ENCODE assay signal across 8 cellular contexts in genomic region chr4:128810331-128810870, GRCh38. TPM values are rescaled to one million over a fixed set of nuclear protein-coding genes. Genes with fewer than 3 reads are reported as not detected.
DNase-seq lines count a peak whose midpoint lies in the region; ATAC-seq and TF ChIP-seq lines count a peak whose summit lies in the region.

No MANE protein-coding gene starts in this region.

- peak overlapping the region; percentile 90 for H3K4me2 ChIP-seq in PC-3 (ENCODE audit: low read length)

- intact Hi-C loops in PC-3 (cut with micrococcal nuclease), result no loop called here

- H3K9me3 ChIP-seq in PC-3 (ENCODE audit: low read length), result no peaks in the 10 kb centered on the region
- no peaks in the 10 kb centered on the region for H3K9me3 ChIP-seq in iPS DF 6.9 (ENCODE audit: control insufficient read depth, insufficient read depth, low read length)

- peak overlapping the region; percentile 83 for H3K9ac ChIP-seq in PC-3 (ENCODE audit: low read length)

- TF ChIP-seq CTCF in PC-3 (conservative IDR thresholded peaks at IDR 0.05; ENCODE audit: low read depth, low read length) (no peak), retinal pigment epithelial cell (conservative IDR thresholded peaks at IDR 0.05; ENCODE audit: low read depth, low read length) (no peak)

- H3F3A ChIP-seq in PC-3 (ENCODE audit: low read length, unreplicated experiment), result no peaks in the 10 kb centered on the region

- H3K27ac ChIP-seq in PC-3 (ENCODE audit: low read length) (peak overlapping the region; percentile 64), angular gyrus (ENCODE audit: low read depth, low read length) (peak overlapping the region; percentile 82), iPS DF 6.9 (ENCODE audit: low read length) (peak overlapping the region; percentile 78)

- DNase-seq in AML-193 (lab: John Stamatoyannopoulos, UW) (peak; percentile 44 to 45), GM19238 (ENCODE audit: insufficient read length, low spot score) (peak; percentile 21), PC-3 (peak; percentile 13), iPS DF 6.9 (ENCODE audit: low read depth, low spot score) (no peak), retinal pigment epithelial cell (ENCODE audit: low read depth) (no peak), COLO829 (ENCODE audit: low spot score) (no peak), GM19240 (ENCODE audit: insufficient read length, low spot score) (no peak)

- H3K27me3 ChIP-seq in PC-3 (ENCODE audit: low read length), result no peaks in the 10 kb centered on the region
- H3K27me3 ChIP-seq in iPS DF 6.9 (ENCODE audit: control insufficient read depth, insufficient read depth, low read length), result no peaks in the 10 kb centered on the region

- WGBS in iPS DF 6.9 (ENCODE audit: insufficient coverage, insufficient read length), result no CpG with 5 or more reads among the region's 16 CpGs

- H3K4me1 ChIP-seq in PC-3 (ENCODE audit: insufficient read depth, low read length) (peaks cover 5% of the 10 kb centered on the region; the same call in 1 of the 2 replicates), iPS DF 6.9 (ENCODE audit: control insufficient read depth, insufficient read depth, low read length) (no peaks in the 10 kb centered on the region)

- H3K36me3 ChIP-seq in PC-3 (ENCODE audit: low read depth, low read length) (no peaks in the 10 kb centered on the region), iPS DF 6.9 (ENCODE audit: control insufficient read depth, insufficient read depth, low read length) (no peaks in the 10 kb centered on the region)

- H3K4me3 ChIP-seq in PC-3 (ENCODE audit: low read length) (peak overlapping the region; percentile 82), iPS DF 6.9 (ENCODE audit: low read length) (peak overlapping the region; percentile 83; the same call in 1 of the 2 replicates), retinal pigment epithelial cell (ENCODE audit: low read length) (peak overlapping the region; percentile 70)

- no TSS peak for BruUV-seq in PC-3 (replicated peaks; lab: Mats Ljungman, UMichigan)

- CTCF ChIA-PET in PC-3 (lab: Charles Lee), result interaction anchor here (0.7 kb wide), 1 partner anchor 12 kb away, joined by 9 read pairs; no protein-coding TSS in a partner anchor

- POLR2A ChIA-PET in PC-3 (lab: Charles Lee; ENCODE audit: unreplicated experiment), result interaction anchor here (0.6 kb wide), 1 partner anchor 244 kb away, joined by 8 read pairs; no protein-coding TSS in a partner anchor

- H3K9me2 ChIP-seq in PC-3 (replicated peaks; ENCODE audit: low read length), result no peaks in the 10 kb centered on the region

- no peaks in the 10 kb centered on the region for H4K20me1 ChIP-seq in PC-3 (ENCODE audit: low read length)

- peaks cover 41% of the 10 kb centered on the region for H3K79me2 ChIP-seq in PC-3 (ENCODE audit: low read length)

- peak overlapping the region; percentile 90 for H2AFZ ChIP-seq in PC-3 (ENCODE audit: low read length)

- ATAC-seq in PC-3, result no peak

RNA-seq across cellular contexts. Expression of gene JADE1, which starts 0.9 kb away (rescaled TPM):
- total RNA-seq in PC-3 (2014; rRNA removed), result 10.8 and 10.9 TPM in 2 replicates

Comparison
In these comparisons a context has a peak if more than half of its experiments do, and no peak if none do; other contexts are left out.
1. DNase-seq: peak in AML-193 (2 of 2), GM19238 (single experiment) and PC-3 (single experiment); none in iPS DF 6.9 (single experiment), retinal pigment epithelial cell (single experiment), COLO829 (single experiment) and GM19240 (single experiment).
2. Peak in every context shown above with its lines, with median percentiles within 50 percentile points of each other: H3K27ac ChIP-seq and H3K4me3 ChIP-seq.